ENCODE assay signal across 1 cellular context in the genomic region with DNA sequence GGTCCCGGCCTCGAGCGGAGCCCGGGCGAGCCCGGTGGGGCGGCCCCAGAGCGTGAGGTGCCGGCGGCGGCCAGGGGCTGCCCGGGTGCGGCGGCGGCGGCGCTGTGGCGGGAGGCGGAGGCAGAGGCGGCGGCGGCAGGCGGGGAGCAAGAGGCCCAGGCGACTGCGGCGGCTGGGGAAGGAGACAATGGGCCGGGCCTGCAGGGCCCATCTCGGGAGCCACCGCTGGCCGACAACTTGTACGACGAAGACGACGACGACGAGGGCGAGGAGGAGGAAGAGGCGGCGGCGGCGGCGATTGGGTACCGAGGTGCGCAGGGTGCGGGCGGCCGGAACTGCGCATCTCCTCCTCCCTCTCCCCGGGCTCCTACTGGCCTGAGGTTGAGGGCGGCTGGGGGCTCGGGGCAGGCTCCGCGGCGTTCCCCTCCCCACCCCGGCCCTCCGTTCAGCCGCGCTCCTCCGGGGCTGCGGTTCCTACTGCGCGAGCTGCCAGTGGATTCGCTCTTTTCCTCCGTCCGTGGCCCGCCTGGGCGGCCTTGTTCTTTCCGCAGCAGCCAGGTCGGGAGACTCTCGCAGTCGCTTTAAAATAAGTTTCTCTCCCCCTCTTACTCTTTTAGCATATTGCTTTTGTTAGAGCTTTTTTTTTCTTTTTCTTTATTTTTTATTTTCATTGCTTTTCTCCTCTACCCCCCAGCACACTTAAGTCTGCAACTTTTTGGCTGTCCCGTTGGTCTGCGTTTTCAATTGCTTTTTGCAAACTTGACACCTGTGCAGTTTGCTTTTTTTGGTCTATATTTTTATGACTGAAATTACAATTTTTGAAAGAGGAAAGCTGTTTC.
TF ChIP-seq lines count a peak whose summit lies in the region.

No MANE protein-coding gene starts in this region.

TF ChIP-seq in HEK293, 187 proteins besides CTCF, POLR2A, EP300 and RAD21 (continued from another document):
- TF ChIP-seq, protein P1, sequence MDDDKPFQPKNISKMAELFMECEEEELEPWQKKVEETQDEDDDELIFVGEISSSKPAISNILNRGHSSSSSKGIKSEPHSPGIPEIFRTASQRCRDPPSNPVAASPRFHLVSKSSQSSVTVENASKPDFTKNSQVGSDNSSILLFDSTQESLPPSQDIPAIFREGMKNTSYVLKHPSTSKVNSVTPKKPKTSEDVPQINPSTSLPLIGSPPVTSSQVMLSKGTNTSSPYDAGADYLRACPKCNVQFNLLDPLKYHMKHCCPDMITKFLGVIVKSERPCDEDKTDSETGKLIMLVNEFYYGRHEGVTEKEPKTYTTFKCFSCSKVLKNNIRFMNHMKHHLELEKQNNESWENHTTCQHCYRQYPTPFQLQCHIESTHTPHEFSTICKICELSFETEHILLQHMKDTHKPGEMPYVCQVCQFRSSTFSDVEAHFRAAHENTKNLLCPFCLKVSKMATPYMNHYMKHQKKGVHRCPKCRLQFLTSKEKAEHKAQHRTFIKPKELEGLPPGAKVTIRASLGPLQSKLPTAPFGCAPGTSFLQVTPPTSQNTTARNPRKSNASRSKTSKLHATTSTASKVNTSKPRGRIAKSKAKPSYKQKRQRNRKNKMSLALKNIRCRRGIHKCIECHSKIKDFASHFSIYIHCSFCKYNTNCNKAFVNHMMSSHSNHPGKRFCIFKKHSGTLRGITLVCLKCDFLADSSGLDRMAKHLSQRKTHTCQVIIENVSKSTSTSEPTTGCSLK (tag by site-specific recombination; IDR thresholded peaks at IDR 0.05): no peak
- TF ChIP-seq ZNF211 (tag by site-specific recombination; IDR thresholded peaks at IDR 0.05; ENCODE audit: low read depth) (no peak), YY2 (tag by site-specific recombination; IDR thresholded peaks at IDR 0.05) (no peak), ZNF701 (tag by site-specific recombination; IDR thresholded peaks at IDR 0.05) (no peak), ZNF529 (tag by site-specific recombination; IDR thresholded peaks at IDR 0.05; ENCODE audit: insufficient replicate concordance) (no peak), ZXDB (tag by site-specific recombination; IDR thresholded peaks at IDR 0.05) (peak; percentile 20; the same call in 1 of the 2 replicates), GLI4 (tag by site-specific recombination; IDR thresholded peaks at IDR 0.05) (peak; percentile 78; the same call in 1 of the 2 replicates), ZNF221 (tag by site-specific recombination; IDR thresholded peaks at IDR 0.05; ENCODE audit: borderline replicate concordance) (no peak), ZNF354C (tag by site-specific recombination; IDR thresholded peaks at IDR 0.05; ENCODE audit: borderline replicate concordance, low read depth) (no peak), KLF16 (tag by site-specific recombination; IDR thresholded peaks at IDR 0.05) (peak; percentile 24; the same call in 1 of the 2 replicates), ZNF266 (tag by site-specific recombination; IDR thresholded peaks at IDR 0.05; ENCODE audit: low read depth) (no peak)
- TF ChIP-seq, protein P2, sequence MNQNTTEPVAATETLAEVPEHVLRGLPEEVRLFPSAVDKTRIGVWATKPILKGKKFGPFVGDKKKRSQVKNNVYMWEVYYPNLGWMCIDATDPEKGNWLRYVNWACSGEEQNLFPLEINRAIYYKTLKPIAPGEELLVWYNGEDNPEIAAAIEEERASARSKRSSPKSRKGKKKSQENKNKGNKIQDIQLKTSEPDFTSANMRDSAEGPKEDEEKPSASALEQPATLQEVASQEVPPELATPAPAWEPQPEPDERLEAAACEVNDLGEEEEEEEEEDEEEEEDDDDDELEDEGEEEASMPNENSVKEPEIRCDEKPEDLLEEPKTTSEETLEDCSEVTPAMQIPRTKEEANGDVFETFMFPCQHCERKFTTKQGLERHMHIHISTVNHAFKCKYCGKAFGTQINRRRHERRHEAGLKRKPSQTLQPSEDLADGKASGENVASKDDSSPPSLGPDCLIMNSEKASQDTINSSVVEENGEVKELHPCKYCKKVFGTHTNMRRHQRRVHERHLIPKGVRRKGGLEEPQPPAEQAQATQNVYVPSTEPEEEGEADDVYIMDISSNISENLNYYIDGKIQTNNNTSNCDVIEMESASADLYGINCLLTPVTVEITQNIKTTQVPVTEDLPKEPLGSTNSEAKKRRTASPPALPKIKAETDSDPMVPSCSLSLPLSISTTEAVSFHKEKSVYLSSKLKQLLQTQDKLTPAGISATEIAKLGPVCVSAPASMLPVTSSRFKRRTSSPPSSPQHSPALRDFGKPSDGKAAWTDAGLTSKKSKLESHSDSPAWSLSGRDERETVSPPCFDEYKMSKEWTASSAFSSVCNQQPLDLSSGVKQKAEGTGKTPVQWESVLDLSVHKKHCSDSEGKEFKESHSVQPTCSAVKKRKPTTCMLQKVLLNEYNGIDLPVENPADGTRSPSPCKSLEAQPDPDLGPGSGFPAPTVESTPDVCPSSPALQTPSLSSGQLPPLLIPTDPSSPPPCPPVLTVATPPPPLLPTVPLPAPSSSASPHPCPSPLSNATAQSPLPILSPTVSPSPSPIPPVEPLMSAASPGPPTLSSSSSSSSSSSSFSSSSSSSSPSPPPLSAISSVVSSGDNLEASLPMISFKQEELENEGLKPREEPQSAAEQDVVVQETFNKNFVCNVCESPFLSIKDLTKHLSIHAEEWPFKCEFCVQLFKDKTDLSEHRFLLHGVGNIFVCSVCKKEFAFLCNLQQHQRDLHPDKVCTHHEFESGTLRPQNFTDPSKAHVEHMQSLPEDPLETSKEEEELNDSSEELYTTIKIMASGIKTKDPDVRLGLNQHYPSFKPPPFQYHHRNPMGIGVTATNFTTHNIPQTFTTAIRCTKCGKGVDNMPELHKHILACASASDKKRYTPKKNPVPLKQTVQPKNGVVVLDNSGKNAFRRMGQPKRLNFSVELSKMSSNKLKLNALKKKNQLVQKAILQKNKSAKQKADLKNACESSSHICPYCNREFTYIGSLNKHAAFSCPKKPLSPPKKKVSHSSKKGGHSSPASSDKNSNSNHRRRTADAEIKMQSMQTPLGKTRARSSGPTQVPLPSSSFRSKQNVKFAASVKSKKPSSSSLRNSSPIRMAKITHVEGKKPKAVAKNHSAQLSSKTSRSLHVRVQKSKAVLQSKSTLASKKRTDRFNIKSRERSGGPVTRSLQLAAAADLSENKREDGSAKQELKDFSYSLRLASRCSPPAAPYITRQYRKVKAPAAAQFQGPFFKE (tag by site-specific recombination; IDR thresholded peaks at IDR 0.05; ENCODE audit: borderline replicate concordance): no peak
- TF ChIP-seq, protein P3, sequence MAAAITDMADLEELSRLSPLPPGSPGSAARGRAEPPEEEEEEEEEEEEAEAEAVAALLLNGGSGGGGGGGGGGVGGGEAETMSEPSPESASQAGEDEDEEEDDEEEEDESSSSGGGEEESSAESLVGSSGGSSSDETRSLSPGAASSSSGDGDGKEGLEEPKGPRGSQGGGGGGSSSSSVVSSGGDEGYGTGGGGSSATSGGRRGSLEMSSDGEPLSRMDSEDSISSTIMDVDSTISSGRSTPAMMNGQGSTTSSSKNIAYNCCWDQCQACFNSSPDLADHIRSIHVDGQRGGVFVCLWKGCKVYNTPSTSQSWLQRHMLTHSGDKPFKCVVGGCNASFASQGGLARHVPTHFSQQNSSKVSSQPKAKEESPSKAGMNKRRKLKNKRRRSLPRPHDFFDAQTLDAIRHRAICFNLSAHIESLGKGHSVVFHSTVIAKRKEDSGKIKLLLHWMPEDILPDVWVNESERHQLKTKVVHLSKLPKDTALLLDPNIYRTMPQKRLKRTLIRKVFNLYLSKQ (tag by site-specific recombination; IDR thresholded peaks at IDR 0.05; ENCODE audit: borderline replicate concordance): 0 out of 2 replicates have a peak, but pooled peaks have one; percentile 44
- TF ChIP-seq, protein P4, sequence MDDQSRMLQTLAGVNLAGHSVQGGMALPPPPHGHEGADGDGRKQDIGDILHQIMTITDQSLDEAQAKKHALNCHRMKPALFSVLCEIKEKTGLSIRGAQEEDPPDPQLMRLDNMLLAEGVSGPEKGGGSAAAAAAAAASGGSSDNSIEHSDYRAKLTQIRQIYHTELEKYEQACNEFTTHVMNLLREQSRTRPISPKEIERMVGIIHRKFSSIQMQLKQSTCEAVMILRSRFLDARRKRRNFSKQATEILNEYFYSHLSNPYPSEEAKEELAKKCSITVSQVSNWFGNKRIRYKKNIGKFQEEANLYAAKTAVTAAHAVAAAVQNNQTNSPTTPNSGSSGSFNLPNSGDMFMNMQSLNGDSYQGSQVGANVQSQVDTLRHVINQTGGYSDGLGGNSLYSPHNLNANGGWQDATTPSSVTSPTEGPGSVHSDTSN (CRISPR knock-in tag; IDR thresholded peaks at IDR 0.05): peak; percentile 55; the same call in 1 of the 2 replicates
